In genomic region chr19:46299695-46300094, GRCh38 we compare ENCODE assay signal across 13 cellular contexts. TPM values are rescaled to one million over a fixed set of nuclear protein-coding genes. Genes with fewer than 3 reads are reported as not detected.
DNase-seq lines count a peak whose midpoint lies in the region; ATAC-seq and TF ChIP-seq lines count a peak whose summit lies in the region.
"Had no signal": no experiment of that assay in that cellular context is flagged by ENCODE, and none has a peak within 500 bp of the region (broad histone marks: within the 10 kb centered on the region; RNA-seq: fewer than 3 reads in every experiment).

No MANE protein-coding gene starts in this region.

- H3K9me3 ChIP-seq in Peyer's patch = no peaks in the 10 kb centered on the region
- H3K9me3 ChIP-seq in lung (ENCODE audit: control insufficient read depth in 2 of 2, insufficient read depth in 1 of 2, low read length in 1 of 2) = peaks cover 0 to 6% of the 10 kb centered on the region in 2 donors
- no peaks in the 10 kb centered on the region for H3K9me3 ChIP-seq in stomach

- peak overlapping the region; percentile 68 to 93 (median 86) for H3K27ac ChIP-seq in Peyer's patch
- peak overlapping the region; percentile 96 for H3K27ac ChIP-seq in cingulate gyrus (ENCODE audit: low read depth, low read length)
- H3K27ac ChIP-seq in lung (ENCODE audit: low read depth in 1 of 2, low read length in 1 of 2) = peak overlapping the region; percentile 94 to 97
- H3K27ac ChIP-seq in stomach = peak overlapping the region; percentile 91 to 95 (median 94)
- H3K27ac ChIP-seq in foreskin keratinocyte = no peak overlapping the region

- CTCF ChIA-PET in activated naive CD4-positive, alpha-beta T cell treated with anti-CD3 and anti-CD28 coated beads for 36 hours (lab: Charles Lee) = interaction anchor here (1.3 kb wide), 1 partner anchor 35 kb away, joined by 7 read pairs; no protein-coding TSS in a partner anchor

- ATAC-seq in lung (ENCODE audit: insufficient read depth, low FRiP score) (no peak), HG02973 (IDR thresholded peaks at IDR 0.05; ENCODE audit: unreplicated experiment) (no peak), foreskin keratinocyte (no peak)
- ATAC-seq: naive thymus-derived CD8-positive, alpha-beta T cell had no signal

- TF ChIP-seq CTCF in Peyer's patch (IDR thresholded peaks at IDR 0.05) (no peak), lung (IDR thresholded peaks at IDR 0.05; ENCODE audit: control extremely low read depth, extremely low read depth) (no peak), stomach (IDR thresholded peaks at IDR 0.05) (no peak), foreskin keratinocyte (conservative IDR thresholded peaks at IDR 0.05) (no peak)

- peak overlapping the region in 1 of 4 donors; percentile 56 for H3K4me3 ChIP-seq in Peyer's patch
- H3K4me3 ChIP-seq in lung = no peak overlapping the region
- H3K4me3 ChIP-seq in stomach = peak overlapping the region; percentile 51 to 59 (median 53)

- no peak for TF ChIP-seq POLR2A in Peyer's patch (IDR thresholded peaks at IDR 0.05)
- TF ChIP-seq POLR2A in stomach (IDR thresholded peaks at IDR 0.05) = no peak

- H3K36me3 Mint-ChIP-seq in activated naive CD4-positive, alpha-beta T cell treated with anti-CD3 and anti-CD28 coated beads for 36 hours (ENCODE audit: low read depth) = no peaks in the 10 kb centered on the region
- H3K36me3 Mint-ChIP-seq: naive thymus-derived CD8-positive, alpha-beta T cell had no signal

- H3K27me3 ChIP-seq in Peyer's patch (no peaks in the 10 kb centered on the region), lung (ENCODE audit: control insufficient read depth, insufficient read depth) (no peaks in the 10 kb centered on the region), stomach (peaks cover 0 to 19% (median 0%) of the 10 kb centered on the region in 3 donors), foreskin keratinocyte (peaks cover 29% of the 10 kb centered on the region)

- H3K27me3 Mint-ChIP-seq in activated naive CD4-positive, alpha-beta T cell treated with anti-CD3 and anti-CD28 coated beads for 36 hours (ENCODE audit: low read depth) = peaks cover 25% of the 10 kb centered on the region

- WGBS in lung, 2 donors = 50 to 62% methylated on average over 6 to 7 of the region's 7 CpGs
- 47 to 57% (median 55%) methylated on average over 7 of the region's 7 CpGs for WGBS in stomach, 5 donors

- H3K9me3 Mint-ChIP-seq in activated naive CD4-positive, alpha-beta T cell treated with anti-CD3 and anti-CD28 coated beads for 36 hours = no peaks in the 10 kb centered on the region

- peak in 1 of 3 donors; percentile 57 for DNase-seq in Peyer's patch
- peak; percentile 29 for DNase-seq in lung (ENCODE audit: low spot score)
- no peak for DNase-seq in stomach
- DNase-seq in NCI-H1105 treated with DMSO at 0.1 percent for 48 hours (lab: John Stamatoyannopoulos, UW) = no peak
- DNase-seq in activated naive CD4-positive, alpha-beta T cell treated with anti-CD3 and anti-CD28 coated beads for 36 hours = no peak
- no peak for DNase-seq in foreskin keratinocyte
- DNase-seq: activated T-cell treated with anti-CD3 and anti-CD28 coated beads for 4 hours; naive thymus-derived CD8-positive, alpha-beta T cell; SIG-M5; stimulated activated CD4-positive, alpha-beta T cell treated with anti-CD3 and anti-CD28 coated beads, Interleukin-2, amount 100 ng/mL, for 48 hours had no signal

- no peak overlapping the region for H3K4me3 Mint-ChIP-seq in activated naive CD4-positive, alpha-beta T cell treated with anti-CD3 and anti-CD28 coated beads for 36 hours
- H3K4me3 Mint-ChIP-seq: naive thymus-derived CD8-positive, alpha-beta T cell had no signal

- no peak overlapping the region for H3K27ac Mint-ChIP-seq in activated naive CD4-positive, alpha-beta T cell treated with anti-CD3 and anti-CD28 coated beads for 36 hours
- H3K27ac Mint-ChIP-seq: dendritic cell treated with granulocyte-macrophage colony-stimulating factor and Interleukin-4, amounts not matched to agents 40 ng/mL and 50 ng/mL, for 4 days; naive thymus-derived CD8-positive, alpha-beta T cell had no signal

- H3K4me1 ChIP-seq in Peyer's patch (peaks cover 0 to 65% (median 8%) of the 10 kb centered on the region in 4 donors), lung (ENCODE audit: control insufficient read depth in 2 of 2, insufficient read depth in 2 of 2, low read length in 2 of 2) (peaks cover 5 to 32% of the 10 kb centered on the region in 2 donors), stomach (peaks cover 74 to 85% (median 84%) of the 10 kb centered on the region in 4 donors), foreskin keratinocyte (peaks cover 5% of the 10 kb centered on the region)

- intact Hi-C loops in stomach (cut with DNase I; ENCODE audit: low total_unique reads) = no loop called here
- intact Hi-C loops in activated naive CD4-positive, alpha-beta T cell treated with anti-CD3 and anti-CD28 coated beads for 36 hours (cut with micrococcal nuclease) = no loop called here

- H3K36me3 ChIP-seq in Peyer's patch = no peaks in the 10 kb centered on the region
- H3K36me3 ChIP-seq in lung (ENCODE audit: control insufficient read depth in 2 of 2, insufficient read depth in 2 of 2, low read length in 2 of 2) = peaks cover 0 to 5% of the 10 kb centered on the region in 2 donors
- peaks cover 7 to 15% (median 11%) of the 10 kb centered on the region in 4 donors for H3K36me3 ChIP-seq in stomach

- H3K4me1 Mint-ChIP-seq in activated naive CD4-positive, alpha-beta T cell treated with anti-CD3 and anti-CD28 coated beads for 36 hours (ENCODE audit: low read depth) = peaks cover 5% of the 10 kb centered on the region

- TF ChIP-seq EP300 in stomach (IDR thresholded peaks at IDR 0.05) = no peak

RNA-seq across cellular contexts. Expression of gene HIF3A, which starts 2.9 kb away (rescaled TPM):
- total RNA-seq in Peyer's patch (100 to 1,000 TPM in 2 of 4 donors, 10 to 100 TPM in 2; 18.4 to 262 (median 91.2) TPM), lung (100 to 1,000 TPM in 1 of 2 donors, 10 to 100 TPM in 1; 85.5 to 315 TPM), stomach (100 to 1,000 TPM in 4 of 5 donors, 10 to 100 TPM in 1; 83.2 to 235 (median 144) TPM), foreskin keratinocyte (0.17 TPM in 1 of 2 replicates, not detected in the other)
- polyA plus RNA-seq in lung (10 to 100 TPM; 24.1 to 41.3 TPM), stomach (10 to 100 TPM; 17.6 to 22.0 (median 20.5) TPM), foreskin keratinocyte (0.07 TPM in 2 replicates)
- total RNA-seq in activated naive CD4-positive, alpha-beta T cell treated with anti-CD3 and anti-CD28 coated beads for 36 hours = not detected
- total RNA-seq: naive thymus-derived CD8-positive, alpha-beta T cell had no signal
- polyA plus RNA-seq: naive thymus-derived CD8-positive, alpha-beta T cell had no signal

RNA-seq across cellular contexts. Expression of gene PPP5C, which starts 47.2 kb away (rescaled TPM):
- total RNA-seq in Peyer's patch (100 to 1,000 TPM in 3 of 4 donors, 10 to 100 TPM in 1; 68.8 to 214 (median 129) TPM), lung (10 to 100 TPM; 52.9 to 69.8 TPM), stomach (100 to 1,000 TPM in 1 of 5 donors, 10 to 100 TPM in 4; 54.5 to 124 (median 82.0) TPM), foreskin keratinocyte (62.5 and 75.3 TPM in 2 replicates)
- polyA plus RNA-seq in lung (10 to 100 TPM; 48.5 to 56.4 TPM), stomach (10 to 100 TPM; 29.6 to 39.3 (median 35.4) TPM), foreskin keratinocyte (73.8 and 80.6 TPM in 2 replicates)
- total RNA-seq in activated naive CD4-positive, alpha-beta T cell treated with anti-CD3 and anti-CD28 coated beads for 36 hours = 10 to 100 TPM; 87.4 to 89.2 TPM

Comparison
In these comparisons a context has a peak if more than half of its experiments do, and no peak if none do; other contexts are left out.
1. RNA of gene HIF3A, which starts 2.9 kb away (total RNA-seq): 85.5 to 315 TPM in lung, 83.2 to 235 TPM in stomach and 18.4 to 262 TPM in Peyer's patch; 0.17 TPM in foreskin keratinocyte and not detected in activated naive CD4-positive, alpha-beta T cell treated with anti-CD3 and anti-CD28 coated beads for 36 hours; every median in the first group is over 10 times any median in the second.